ENCODE assay signal across 1 cellular context in genomic region chr21:31731112-31731801, GRCh38.
TF ChIP-seq lines count a peak whose summit lies in the region.

No MANE protein-coding gene starts in this region.

TF ChIP-seq in K562, 482 proteins besides CTCF, POLR2A, EP300 and RAD21 (continued from another document):
- TF ChIP-seq, protein P1, sequence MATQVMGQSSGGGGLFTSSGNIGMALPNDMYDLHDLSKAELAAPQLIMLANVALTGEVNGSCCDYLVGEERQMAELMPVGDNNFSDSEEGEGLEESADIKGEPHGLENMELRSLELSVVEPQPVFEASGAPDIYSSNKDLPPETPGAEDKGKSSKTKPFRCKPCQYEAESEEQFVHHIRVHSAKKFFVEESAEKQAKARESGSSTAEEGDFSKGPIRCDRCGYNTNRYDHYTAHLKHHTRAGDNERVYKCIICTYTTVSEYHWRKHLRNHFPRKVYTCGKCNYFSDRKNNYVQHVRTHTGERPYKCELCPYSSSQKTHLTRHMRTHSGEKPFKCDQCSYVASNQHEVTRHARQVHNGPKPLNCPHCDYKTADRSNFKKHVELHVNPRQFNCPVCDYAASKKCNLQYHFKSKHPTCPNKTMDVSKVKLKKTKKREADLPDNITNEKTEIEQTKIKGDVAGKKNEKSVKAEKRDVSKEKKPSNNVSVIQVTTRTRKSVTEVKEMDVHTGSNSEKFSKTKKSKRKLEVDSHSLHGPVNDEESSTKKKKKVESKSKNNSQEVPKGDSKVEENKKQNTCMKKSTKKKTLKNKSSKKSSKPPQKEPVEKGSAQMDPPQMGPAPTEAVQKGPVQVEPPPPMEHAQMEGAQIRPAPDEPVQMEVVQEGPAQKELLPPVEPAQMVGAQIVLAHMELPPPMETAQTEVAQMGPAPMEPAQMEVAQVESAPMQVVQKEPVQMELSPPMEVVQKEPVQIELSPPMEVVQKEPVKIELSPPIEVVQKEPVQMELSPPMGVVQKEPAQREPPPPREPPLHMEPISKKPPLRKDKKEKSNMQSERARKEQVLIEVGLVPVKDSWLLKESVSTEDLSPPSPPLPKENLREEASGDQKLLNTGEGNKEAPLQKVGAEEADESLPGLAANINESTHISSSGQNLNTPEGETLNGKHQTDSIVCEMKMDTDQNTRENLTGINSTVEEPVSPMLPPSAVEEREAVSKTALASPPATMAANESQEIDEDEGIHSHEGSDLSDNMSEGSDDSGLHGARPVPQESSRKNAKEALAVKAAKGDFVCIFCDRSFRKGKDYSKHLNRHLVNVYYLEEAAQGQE (CRISPR knock-in tag; IDR thresholded peaks at IDR 0.05; ENCODE audit: low read depth) = no peak
- no peak for TF ChIP-seq HDAC8 (tag; IDR thresholded peaks at IDR 0.05)
- TF ChIP-seq ZNF12 (CRISPR knock-in tag; IDR thresholded peaks at IDR 0.05) = no peak
- no peak for TF ChIP-seq DACH1 (IDR thresholded peaks at IDR 0.05; ENCODE audit: partially characterized antibody)
- TF ChIP-seq, protein P2, sequence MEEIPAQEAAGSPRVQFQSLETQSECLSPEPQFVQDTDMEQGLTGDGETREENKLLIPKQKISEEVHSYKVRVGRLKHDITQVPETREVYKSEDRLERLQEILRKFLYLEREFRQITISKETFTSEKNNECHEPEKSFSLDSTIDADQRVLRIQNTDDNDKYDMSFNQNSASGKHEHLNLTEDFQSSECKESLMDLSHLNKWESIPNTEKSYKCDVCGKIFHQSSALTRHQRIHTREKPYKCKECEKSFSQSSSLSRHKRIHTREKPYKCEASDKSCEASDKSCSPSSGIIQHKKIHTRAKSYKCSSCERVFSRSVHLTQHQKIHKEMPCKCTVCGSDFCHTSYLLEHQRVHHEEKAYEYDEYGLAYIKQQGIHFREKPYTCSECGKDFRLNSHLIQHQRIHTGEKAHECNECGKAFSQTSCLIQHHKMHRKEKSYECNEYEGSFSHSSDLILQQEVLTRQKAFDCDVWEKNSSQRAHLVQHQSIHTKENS (CRISPR knock-in tag; IDR thresholded peaks at IDR 0.05) = no peak
- TF ChIP-seq ZBED1 (IDR thresholded peaks at IDR 0.05) = no peak
- TF ChIP-seq, protein P3, sequence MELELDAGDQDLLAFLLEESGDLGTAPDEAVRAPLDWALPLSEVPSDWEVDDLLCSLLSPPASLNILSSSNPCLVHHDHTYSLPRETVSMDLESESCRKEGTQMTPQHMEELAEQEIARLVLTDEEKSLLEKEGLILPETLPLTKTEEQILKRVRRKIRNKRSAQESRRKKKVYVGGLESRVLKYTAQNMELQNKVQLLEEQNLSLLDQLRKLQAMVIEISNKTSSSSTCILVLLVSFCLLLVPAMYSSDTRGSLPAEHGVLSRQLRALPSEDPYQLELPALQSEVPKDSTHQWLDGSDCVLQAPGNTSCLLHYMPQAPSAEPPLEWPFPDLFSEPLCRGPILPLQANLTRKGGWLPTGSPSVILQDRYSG (tag; conservative IDR thresholded peaks at IDR 0.05; ENCODE audit: low read depth) = no peak
- no peak for TF ChIP-seq HNRNPLL (IDR thresholded peaks at IDR 0.05; ENCODE audit: low read depth, low read length, poor library complexity, severe bottlenecking)
- TF ChIP-seq MAZ (CRISPR knock-in tag; conservative IDR thresholded peaks at IDR 0.05 in 1 of 2, IDR thresholded peaks at IDR 0.05 in 1 of 2) = peak in 1 of 2 experiments; percentile 40; a peak in 1 of 4 replicates
- TF ChIP-seq CEBPG (CRISPR knock-in tag; IDR thresholded peaks at IDR 0.05) = no peak
- no peak for TF ChIP-seq CEBPG (tag; conservative IDR thresholded peaks at IDR 0.05 in 1 of 2, IDR thresholded peaks at IDR 0.05 in 1 of 2)
- no peak for TF ChIP-seq KAT7 (CRISPR knock-in tag; IDR thresholded peaks at IDR 0.05; ENCODE audit: borderline replicate concordance)
- no peak for TF ChIP-seq TAF9B (IDR thresholded peaks at IDR 0.05; ENCODE audit: partially characterized antibody)
- no peak for TF ChIP-seq STAT6 (CRISPR knock-in tag; IDR thresholded peaks at IDR 0.05)
- no peak for TF ChIP-seq SMARCC2 (IDR thresholded peaks at IDR 0.05; ENCODE audit: low read depth)
- peak; percentile 42; the same call in 1 of the 2 replicates for TF ChIP-seq BRD4 (IDR thresholded peaks at IDR 0.05)
- TF ChIP-seq BCLAF1 (IDR thresholded peaks at IDR 0.05; ENCODE audit: borderline replicate concordance in 1 of 2, control insufficient read depth in 1 of 2, low read depth in 2 of 2, low read length in 1 of 2) = no peak
- no peak for TF ChIP-seq NR2C2 (CRISPR knock-in tag; IDR thresholded peaks at IDR 0.05)
- TF ChIP-seq NR2C2 (tag; IDR thresholded peaks at IDR 0.05) = peak; percentile 82
- no peak for TF ChIP-seq NUFIP1 (IDR thresholded peaks at IDR 0.05; ENCODE audit: partially characterized antibody)
- no peak for TF ChIP-seq HDAC3 (IDR thresholded peaks at IDR 0.05; ENCODE audit: borderline replicate concordance, partially characterized antibody)
- TF ChIP-seq NFATC3 (IDR thresholded peaks at IDR 0.05) = no peak
- no peak for TF ChIP-seq NCOA2 (IDR thresholded peaks at IDR 0.05; ENCODE audit: partially characterized antibody in 2 of 2)
- TF ChIP-seq HSF4 (CRISPR knock-in tag; IDR thresholded peaks at IDR 0.05; ENCODE audit: borderline replicate concordance) = no peak
- no peak for TF ChIP-seq ZNF311 (CRISPR knock-in tag; IDR thresholded peaks at IDR 0.05)
- no peak for TF ChIP-seq KDM4B (IDR thresholded peaks at IDR 0.05; ENCODE audit: borderline replicate concordance in 2 of 2, low read depth in 1 of 2)
- no peak for TF ChIP-seq CBFA2T2 (conservative IDR thresholded peaks at IDR 0.05)
- no peak for TF ChIP-seq NEUROD1 (IDR thresholded peaks at IDR 0.05; ENCODE audit: borderline replicate concordance, low read depth, low read length, partially characterized antibody)
- no peak for TF ChIP-seq NELFE (IDR thresholded peaks at IDR 0.05; ENCODE audit: insufficient read depth, insufficient read length)
